In the genomic region with DNA sequence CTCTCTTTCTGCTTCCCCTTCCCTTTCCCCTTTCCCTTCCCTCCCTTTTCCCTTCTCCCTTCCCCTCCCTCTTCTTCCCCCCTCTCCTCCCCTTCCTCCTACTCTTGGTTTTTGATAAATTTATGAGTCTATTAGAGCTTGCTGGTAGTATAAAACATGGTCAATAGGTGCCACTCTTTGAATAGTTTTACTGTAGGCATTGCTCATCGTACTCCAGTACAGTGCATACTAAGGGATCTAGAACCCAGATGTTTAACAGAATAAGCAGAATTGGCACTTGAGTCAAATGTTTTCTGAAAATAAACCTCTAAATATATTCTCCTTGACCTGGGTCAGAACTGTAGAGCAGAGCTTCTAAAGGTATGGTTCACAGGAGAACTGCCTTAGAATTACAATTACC, we compare ENCODE assay signal across 24 cellular contexts.
DNase-seq lines count a peak whose midpoint lies in the region; ATAC-seq, FAIRE-seq and TF ChIP-seq lines count a peak whose summit lies in the region.
"Had no signal": no experiment of that assay in that cellular context is flagged by ENCODE, and none has a peak within 500 bp of the region (broad histone marks: within the 10 kb centered on the region; RNA-seq: fewer than 3 reads in every experiment).

No MANE protein-coding gene starts in this region.

- H3K23me2 ChIP-seq in H1 (ENCODE audit: low read depth, low read length): no peaks in the 10 kb centered on the region

- H2BK20ac ChIP-seq in H1 (ENCODE audit: low read length): no peak overlapping the region

- WGBS in H1 (ENCODE audit: extremely low coverage in 1 of 2, insufficient coverage in 1 of 2, insufficient read length in 1 of 2, insufficient replicate concordance in 2 of 2, low coverage in 1 of 2, low lambda C conversion rate in 2 of 2, missing lambda C conversion rate in 1 of 2), 2 experiments: 90% methylated on average over 1 of the region's 1 CpG; no CpG with 5 or more reads in 1 of the 2 experiments
- WGBS in upper lobe of left lung, 2 donors: 50 to 65% methylated on average over 1 of the region's 1 CpG

- H3K56ac ChIP-seq in H1 (replicated peaks; ENCODE audit: insufficient read length, low read depth, low read length): no peak overlapping the region

- H3K27me3 ChIP-seq in H1 (replicated peaks in 1 of 4; ENCODE audit: control insufficient read depth in 3 of 4, extremely low read depth in 1 of 4, insufficient read depth in 3 of 4, low read length in 3 of 4) (no peaks in the 10 kb centered on the region; a peak in 3 of 7 replicates), upper lobe of left lung (no peaks in the 10 kb centered on the region)
- H3K27me3 ChIP-seq: sigmoid colon, suprapubic skin had no signal

- H3K9me3 ChIP-seq in H1 (ENCODE audit: insufficient read depth in 2 of 2, low read depth in 1 of 2, low read length in 1 of 2): no peaks in the 10 kb centered on the region
- H3K9me3 ChIP-seq in upper lobe of left lung: no peaks in the 10 kb centered on the region
- H3K9me3 ChIP-seq: esophagus squamous epithelium, HAP-1, sigmoid colon, suprapubic skin had no signal

- H2BK12ac ChIP-seq in H1 (ENCODE audit: low read depth, low read length): no peak overlapping the region

- no peak overlapping the region for H3K4ac ChIP-seq in H1 (replicated peaks; ENCODE audit: insufficient read length, low read depth, low read length)

- H3K18ac ChIP-seq in H1 (ENCODE audit: extremely low read depth, low read length): no peak overlapping the region

- H3K27me3 Mint-ChIP-seq in WTC11 (ENCODE audit: low read depth): no peaks in the 10 kb centered on the region; the same call in 1 of the 2 replicates
- H3K27me3 Mint-ChIP-seq: CD4-positive, CD25-positive, alpha-beta regulatory T cell had no signal

- H4K20me1 ChIP-seq in H1 (replicated peaks in 1 of 2; ENCODE audit: control insufficient read depth in 1 of 2, insufficient read depth in 2 of 2, low read length in 2 of 2): no peaks in the 10 kb centered on the region

- H3K4me3 Mint-ChIP-seq in WTC11: no peak overlapping the region
- H3K4me3 Mint-ChIP-seq: CD4-positive, CD25-positive, alpha-beta regulatory T cell; naive thymus-derived CD8-positive, alpha-beta T cell had no signal

- no peak overlapping the region for H2AFZ ChIP-seq in H1 (ENCODE audit: low read length)

- peak; percentile 36 for ATAC-seq in GM18868 (IDR thresholded peaks at IDR 0.05; ENCODE audit: unreplicated experiment)
- ATAC-seq in upper lobe of left lung (ENCODE audit: low FRiP score in 2 of 2): no peak
- no peak for ATAC-seq in WTC11
- ATAC-seq: naive thymus-derived CD8-positive, alpha-beta T cell had no signal

- H3K9me3 Mint-ChIP-seq in WTC11: no peaks in the 10 kb centered on the region
- H3K9me3 Mint-ChIP-seq: activated T-helper 2 cell treated with anti-CD3 and anti-CD28 coated beads, Interferon-gamma antibody, Interleukin-2, Interleukin-4, amounts not matched to agents 10 μg/mL and 5 μg/mL and 100 μg/mL, durations not matched to agents 14 hours and 24 hours and 36 hours; CD4-positive, CD25-positive, alpha-beta regulatory T cell; naive thymus-derived CD8-positive, alpha-beta T cell had no signal

- no peak for TF ChIP-seq POLR2A in H1 (IDR thresholded peaks at IDR 0.05; ENCODE audit: control extremely low read depth in 1 of 2, low read depth in 2 of 2, low read length in 2 of 2)
- TF ChIP-seq POLR2A in upper lobe of left lung (IDR thresholded peaks at IDR 0.05): no peak

- H2AK5ac ChIP-seq in H1 (ENCODE audit: low read depth, low read length): no peak overlapping the region

- no peak overlapping the region for H2BK120ac ChIP-seq in H1 (replicated peaks; ENCODE audit: low read depth, low read length)

- no peak overlapping the region for H4K5ac ChIP-seq in H1 (ENCODE audit: insufficient read length, low read depth, low read length)

- H3K79me2 ChIP-seq in H1 (ENCODE audit: control insufficient read depth in 1 of 2, insufficient read depth in 2 of 2, low read length in 2 of 2): no peaks in the 10 kb centered on the region

- H4K91ac ChIP-seq in H1 (replicated peaks; ENCODE audit: insufficient read length, low read length): no peak overlapping the region

- TF ChIP-seq EP300 in H1 (IDR thresholded peaks at IDR 0.05; ENCODE audit: borderline replicate concordance in 1 of 2, low read depth in 2 of 2, low read length in 2 of 2) (no peak), upper lobe of left lung (IDR thresholded peaks at IDR 0.05) (no peak)

- no peak overlapping the region for H3K14ac ChIP-seq in H1 (ENCODE audit: insufficient read length)

- H3K36me3 Mint-ChIP-seq in WTC11: no peaks in the 10 kb centered on the region
- H3K36me3 Mint-ChIP-seq: CD4-positive, CD25-positive, alpha-beta regulatory T cell; naive thymus-derived CD8-positive, alpha-beta T cell had no signal

- CTCF ChIA-PET in H1 (lab: Charles Lee; ENCODE audit: partially characterized antibody) (interaction anchor here (0.7 to 2.4 kb wide), 7 partner anchors 10 to 1968 kb away, joined by 3 to 9 read pairs (median 3); no protein-coding TSS in a partner anchor), WTC11 (lab: Charles Lee) (interaction anchor here (0.6 to 1.1 kb wide), 3 partner anchors 9 to 1157 kb away, joined by 3 to 4 read pairs (median 3); no protein-coding TSS in a partner anchor)

- H3K4me2 ChIP-seq in H1 (ENCODE audit: insufficient read depth in 1 of 2, low read depth in 2 of 2, low read length in 2 of 2): no peak overlapping the region

- no peak overlapping the region for H2BK15ac ChIP-seq in H1 (ENCODE audit: low read length)

- H3K4me1 Mint-ChIP-seq in WTC11: peaks cover 22% of the 10 kb centered on the region
- H3K4me1 Mint-ChIP-seq: CD4-positive, CD25-positive, alpha-beta regulatory T cell had no signal

- no peaks in the 10 kb centered on the region for H3K36me3 ChIP-seq in H1 (ENCODE audit: control insufficient read depth in 2 of 4, insufficient read depth in 4 of 4, low read length in 3 of 4)
- no peaks in the 10 kb centered on the region for H3K36me3 ChIP-seq in upper lobe of left lung
- H3K36me3 ChIP-seq: esophagus squamous epithelium, HAP-1, sigmoid colon, suprapubic skin had no signal

- H3K23ac ChIP-seq in H1 (ENCODE audit: insufficient read length): no peak overlapping the region

- peak; percentile 26 to 36; a peak in 3 of 4 replicates for TF ChIP-seq RAD21 in H1 (IDR thresholded peaks at IDR 0.05 in 1 of 2, conservative IDR thresholded peaks at IDR 0.05 in 1 of 2; ENCODE audit: low read depth in 2 of 2, low read length in 2 of 2)

- no peak overlapping the region for H3K27ac ChIP-seq in C4-2B
- no peak overlapping the region for H3K27ac ChIP-seq in H1 (ENCODE audit: low read depth, low read length)
- H3K27ac ChIP-seq in upper lobe of left lung: no peak overlapping the region
- H3K27ac ChIP-seq: esophagus squamous epithelium, HL-60, sigmoid colon, suprapubic skin had no signal

- DNase-seq in LNCaP clone FGC (ENCODE audit: low read depth): no peak
- no peak for DNase-seq in H1 (ENCODE audit: low read depth in 1 of 2, low spot score in 2 of 2)
- DNase-seq in HCEC 1CT: no peak
- DNase-seq in upper lobe of left lung: no peak
- no peak for DNase-seq in WTC11 (ENCODE audit: low spot score)
- DNase-seq: activated CD8-positive, alpha-beta memory T cell treated with anti-CD3 and anti-CD28 coated beads, Interleukin-2, amount 50 U/mL, for 4 hours; CD4-positive, CD25-positive, alpha-beta regulatory T cell; effector memory CD4-positive, alpha-beta T cell; esophagus squamous epithelium; GF-D8; IMR-90; MV-4-11; naive thymus-derived CD8-positive, alpha-beta T cell; NCI-H2029 treated with DMSO at 0.1 percent for 48 hours; NCI-H510A; SIG-M5; sigmoid colon; T-helper 2 cell had no signal

- H4K8ac ChIP-seq in H1 (ENCODE audit: extremely low read depth, insufficient read depth, low read length): no peak overlapping the region

- H3K4me1 ChIP-seq in H1 (replicated peaks in 1 of 4; ENCODE audit: control insufficient read depth in 3 of 4, insufficient read depth in 4 of 4, low read length in 3 of 4): peaks cover 0 to 2% (median 0%) of the 10 kb centered on the region in 4 experiments; a peak in 1 of 7 replicates
- H3K4me1 ChIP-seq in upper lobe of left lung: no peaks in the 10 kb centered on the region
- H3K4me1 ChIP-seq: esophagus squamous epithelium, HAP-1, sigmoid colon, suprapubic skin had no signal

- no peaks in the 10 kb centered on the region for H3K79me1 ChIP-seq in H1 (ENCODE audit: low read depth, low read length)

- H2BK5ac ChIP-seq in H1 (ENCODE audit: low read depth, low read length): no peak overlapping the region

- no peak for FAIRE-seq in H1 (lab: Jason Lieb, UNC)

- TF ChIP-seq CTCF in C4-2B (conservative IDR thresholded peaks at IDR 0.05): peak; percentile 38
- peak; percentile 46 for TF ChIP-seq CTCF in LNCaP clone FGC (IDR thresholded peaks at IDR 0.05; ENCODE audit: control insufficient read depth, extremely low read depth, insufficient read depth)
- no peak for TF ChIP-seq CTCF in H1 (IDR thresholded peaks at IDR 0.05; ENCODE audit: control extremely low read depth in 1 of 3, insufficient read depth in 1 of 3, low read depth in 1 of 3, low read length in 3 of 3)
- no peak for TF ChIP-seq CTCF in upper lobe of left lung (IDR thresholded peaks at IDR 0.05)
- TF ChIP-seq CTCF in WTC11 (IDR thresholded peaks at IDR 0.05): no peak

- H3K9ac ChIP-seq in H1 (replicated peaks in 1 of 4; ENCODE audit: extremely low read depth in 1 of 4, low read depth in 3 of 4, low read length in 3 of 4): no peak overlapping the region

- POLR2A ChIA-PET in H1 (lab: Charles Lee; ENCODE audit: partially characterized antibody) (no interaction called here), WTC11 (lab: Charles Lee) (no interaction called here)

- H3K27ac Mint-ChIP-seq in WTC11: no peak overlapping the region
- H3K27ac Mint-ChIP-seq: activated T-helper 2 cell treated with anti-CD3 and anti-CD28 coated beads, Interferon-gamma antibody, Interleukin-2, Interleukin-4, amounts not matched to agents 10 μg/mL and 5 μg/mL and 100 μg/mL, durations not matched to agents 14 hours and 24 hours and 36 hours; CD4-positive, CD25-positive, alpha-beta regulatory T cell; naive thymus-derived CD8-positive, alpha-beta T cell had no signal

- H3K4me3 ChIP-seq in LNCaP clone FGC (ENCODE audit: low read depth, low read length): no peak overlapping the region
- no peak overlapping the region for H3K4me3 ChIP-seq in H1 (ENCODE audit: extremely low read depth in 1 of 4, insufficient read depth in 2 of 4, low read depth in 3 of 4, low read length in 4 of 4)
- H3K4me3 ChIP-seq in upper lobe of left lung: no peak overlapping the region
- H3K4me3 ChIP-seq: esophagus squamous epithelium, HAP-1, sigmoid colon, suprapubic skin had no signal

TF ChIP-seq in H1, 55 proteins besides CTCF, POLR2A, EP300 and RAD21:
- TF ChIP-seq EGR1 (IDR thresholded peaks at IDR 0.05; ENCODE audit: borderline replicate concordance, low read depth, low read length): peak; percentile 51; the same call in 1 of the 2 replicates
- TF ChIP-seq CBX8 (IDR thresholded peaks at IDR 0.05; ENCODE audit: borderline replicate concordance, low read depth, low read length): no peak

TF ChIP-seq in WTC11, 78 proteins besides CTCF, POLR2A, EP300 and RAD21:
- TF ChIP-seq, protein P1, sequence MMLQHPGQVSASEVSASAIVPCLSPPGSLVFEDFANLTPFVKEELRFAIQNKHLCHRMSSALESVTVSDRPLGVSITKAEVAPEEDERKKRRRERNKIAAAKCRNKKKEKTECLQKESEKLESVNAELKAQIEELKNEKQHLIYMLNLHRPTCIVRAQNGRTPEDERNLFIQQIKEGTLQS (CRISPR knock-in tag; conservative IDR thresholded peaks at IDR 0.05): no peak

Comparison
In these comparisons a context has a peak if more than half of its experiments do, and no peak if none do; other contexts are left out.
1. CTCF ChIP-seq: peak in C4-2B (single experiment) and LNCaP clone FGC (single experiment); none in H1 (0 of 3), upper lobe of left lung (0 of 6) and WTC11 (single experiment).